In genomic region chr15:34550129-34550528, GRCh38 we compare ENCODE assay signal across 7 cellular contexts. TPM values are rescaled to one million over a fixed set of nuclear protein-coding genes. Genes with fewer than 3 reads are reported as not detected.
DNase-seq lines count a peak whose midpoint lies in the region; ATAC-seq, FAIRE-seq and TF ChIP-seq lines count a peak whose summit lies in the region.
"Not testable (repeated sequence)": the region's sequence is repeated elsewhere in the genome, so short reads cannot be mapped to it uniquely, and the experiment has no call there.

No MANE protein-coding gene starts in this region.

- not testable (repeated sequence) for TF ChIP-seq POLR2A in GM12892 (IDR thresholded peaks at IDR 0.05; ENCODE audit: low read depth, low read length)

- not testable (repeated sequence) for H3K27ac Mint-ChIP-seq in activated CD8-positive, alpha-beta memory T cell treated with anti-CD3 and anti-CD28 coated beads, Interleukin-2, amount 10 ng/mL, durations not matched to agents 7 days and 5 days; effector memory CD8-positive, alpha-beta T cell

- CTCF ChIA-PET in activated CD8-positive, alpha-beta memory T cell treated with anti-CD3 and anti-CD28 coated beads, Interleukin-2, amount 10 ng/mL, durations not matched to agents 7 days and 5 days (lab: Charles Lee): not testable (repeated sequence)

- H3K36me3 Mint-ChIP-seq in activated CD8-positive, alpha-beta memory T cell treated with anti-CD3 and anti-CD28 coated beads, Interleukin-2, amount 10 ng/mL, durations not matched to agents 7 days and 5 days; effector memory CD8-positive, alpha-beta T cell (ENCODE audit: insufficient read depth): not testable (repeated sequence)

- not testable (repeated sequence) for DNase-seq in GM12892 (ENCODE audit: insufficient read length); activated CD8-positive, alpha-beta memory T cell treated with anti-CD3 and anti-CD28 coated beads, Interleukin-2, amount 10 ng/mL, durations not matched to agents 7 days and 5 days; effector memory CD8-positive, alpha-beta T cell

- not testable (repeated sequence) for H3K27me3 Mint-ChIP-seq in activated CD8-positive, alpha-beta memory T cell treated with anti-CD3 and anti-CD28 coated beads, Interleukin-2, amount 10 ng/mL, durations not matched to agents 7 days and 5 days; effector memory CD8-positive, alpha-beta T cell

- ATAC-seq in GM18907 (IDR thresholded peaks at IDR 0.05; ENCODE audit: unreplicated experiment) (peak; percentile 60), GM19467 (IDR thresholded peaks at IDR 0.05; ENCODE audit: unreplicated experiment) (peak; percentile 48), HG02885 (IDR thresholded peaks at IDR 0.05; ENCODE audit: poor library complexity, unreplicated experiment) (peak; percentile 56), HG03565 (IDR thresholded peaks at IDR 0.05; ENCODE audit: unreplicated experiment) (peak; percentile 61)
- peak; percentile 80 for ATAC-seq in activated CD8-positive, alpha-beta memory T cell treated with anti-CD3 and anti-CD28 coated beads, Interleukin-2, amount 10 ng/mL, durations not matched to agents 7 days and 5 days
- peak; percentile 56 for ATAC-seq in effector memory CD8-positive, alpha-beta T cell (replicated peaks)

- H3K4me1 Mint-ChIP-seq in activated CD8-positive, alpha-beta memory T cell treated with anti-CD3 and anti-CD28 coated beads, Interleukin-2, amount 10 ng/mL, durations not matched to agents 7 days and 5 days; effector memory CD8-positive, alpha-beta T cell (ENCODE audit: low read depth in 2 of 2): not testable (repeated sequence)

- H3K9me3 Mint-ChIP-seq in activated CD8-positive, alpha-beta memory T cell treated with anti-CD3 and anti-CD28 coated beads, Interleukin-2, amount 10 ng/mL, durations not matched to agents 7 days and 5 days (ENCODE audit: low read depth); effector memory CD8-positive, alpha-beta T cell: not testable (repeated sequence)

- peak; percentile 48 for FAIRE-seq in GM12892 (lab: Jason Lieb, UNC)

- H3K4me3 Mint-ChIP-seq in activated CD8-positive, alpha-beta memory T cell treated with anti-CD3 and anti-CD28 coated beads, Interleukin-2, amount 10 ng/mL, durations not matched to agents 7 days and 5 days; effector memory CD8-positive, alpha-beta T cell: not testable (repeated sequence)

RNA-seq across cellular contexts. Expression of gene GOLGA8B, which starts 33.3 kb away (rescaled TPM):
- polyA plus RNA-seq in GM12892 (2012; ENCODE audit: missing spikeins): 177 TPM
- total RNA-seq in activated CD8-positive, alpha-beta memory T cell treated with anti-CD3 and anti-CD28 coated beads, Interleukin-2, amount 10 ng/mL, durations not matched to agents 7 days and 5 days: 100 to 1,000 TPM; 278 to 372 TPM
